Comparison of ENCODE assay signal across 1 cellular context in the genomic region with DNA sequence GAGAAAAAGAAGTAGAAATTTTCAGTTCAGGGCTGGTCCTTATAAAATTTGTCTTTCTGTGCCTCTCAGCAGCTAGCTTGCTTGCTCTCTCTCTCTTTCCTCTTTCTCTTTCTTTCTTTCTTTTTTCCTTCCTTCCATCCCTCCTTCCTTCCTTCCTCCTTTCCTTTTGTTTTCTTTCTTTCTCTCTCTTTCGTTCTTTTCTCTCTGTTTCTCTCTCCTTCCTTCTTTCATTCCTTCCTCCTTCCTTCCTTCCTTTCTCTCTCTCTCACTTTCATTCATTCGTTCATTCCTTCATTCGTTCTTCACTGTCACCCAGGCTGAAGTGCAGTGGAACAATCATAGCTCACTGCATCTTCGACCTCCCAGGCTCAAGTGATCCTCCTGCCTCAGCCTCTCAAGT.
A peak's percentile ranks its signal among the peaks of the same experiment; 100 is the strongest.
TF ChIP-seq lines count a peak whose summit lies in the region.

No MANE protein-coding gene starts in this region.

TF ChIP-seq in K562, 482 proteins besides CTCF, POLR2A, EP300 and RAD21 (continued from another document):
- TF ChIP-seq, protein P1, sequence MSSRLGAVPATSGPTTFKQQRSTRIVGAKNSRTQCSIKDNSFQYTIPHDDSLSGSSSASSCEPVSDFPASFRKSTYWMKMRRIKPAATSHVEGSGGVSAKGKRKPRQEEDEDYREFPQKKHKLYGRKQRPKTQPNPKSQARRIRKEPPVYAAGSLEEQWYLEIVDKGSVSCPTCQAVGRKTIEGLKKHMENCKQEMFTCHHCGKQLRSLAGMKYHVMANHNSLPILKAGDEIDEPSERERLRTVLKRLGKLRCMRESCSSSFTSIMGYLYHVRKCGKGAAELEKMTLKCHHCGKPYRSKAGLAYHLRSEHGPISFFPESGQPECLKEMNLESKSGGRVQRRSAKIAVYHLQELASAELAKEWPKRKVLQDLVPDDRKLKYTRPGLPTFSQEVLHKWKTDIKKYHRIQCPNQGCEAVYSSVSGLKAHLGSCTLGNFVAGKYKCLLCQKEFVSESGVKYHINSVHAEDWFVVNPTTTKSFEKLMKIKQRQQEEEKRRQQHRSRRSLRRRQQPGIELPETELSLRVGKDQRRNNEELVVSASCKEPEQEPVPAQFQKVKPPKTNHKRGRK (tag; IDR thresholded peaks at IDR 0.05) = peak; percentile 56
- no peak for TF ChIP-seq ZNF197 (CRISPR knock-in tag; IDR thresholded peaks at IDR 0.05; ENCODE audit: low read depth)
- no peak for TF ChIP-seq ZFPM2 (CRISPR knock-in tag; IDR thresholded peaks at IDR 0.05)
- peak; percentile 27; the same call in 1 of the 2 replicates for TF ChIP-seq ZNF24 (IDR thresholded peaks at IDR 0.05)
- TF ChIP-seq ZNF717 (CRISPR knock-in tag; IDR thresholded peaks at IDR 0.05) = no peak
